ENCODE assay signal across 2 cellular contexts in genomic region chr20:32522525-32522774, GRCh38.
TF ChIP-seq lines count a peak whose summit lies in the region.

No MANE protein-coding gene starts in this region.

TF ChIP-seq in GM23338, 12 proteins besides CTCF, POLR2A, EP300 and RAD21 (continued from another document):
- TF ChIP-seq REST (IDR thresholded peaks at IDR 0.05; ENCODE audit: unreplicated experiment) (no peak), STAT1 (IDR thresholded peaks at IDR 0.05; ENCODE audit: unreplicated experiment) (no peak), POLR2AphosphoS5 (IDR thresholded peaks at IDR 0.05; ENCODE audit: low read depth) (no peak), CREB1 (CRISPR knock-in tag; IDR thresholded peaks at IDR 0.05; ENCODE audit: low read depth) (no peak), ZNF462 (CRISPR knock-in tag; IDR thresholded peaks at IDR 0.05) (no peak), EZH2 (IDR thresholded peaks at IDR 0.05; ENCODE audit: low read depth, unreplicated experiment) (no peak)

TF ChIP-seq in SK-N-SH treated with all-trans-retinoic acid at 6 μM for 48 hours, 23 proteins besides CTCF, POLR2A, EP300 and RAD21 (continued from another document):
- no peak for TF ChIP-seq PATZ1 (CRISPR knock-in tag; IDR thresholded peaks at IDR 0.05; ENCODE audit: borderline replicate concordance)
- no peak for TF ChIP-seq TOX (CRISPR knock-in tag; IDR thresholded peaks at IDR 0.05; ENCODE audit: borderline replicate concordance)
- TF ChIP-seq POU6F1 (CRISPR knock-in tag; IDR thresholded peaks at IDR 0.05; ENCODE audit: borderline replicate concordance, low read depth): no peak
- TF ChIP-seq PPARA (CRISPR knock-in tag; IDR thresholded peaks at IDR 0.05; ENCODE audit: borderline replicate concordance): no peak
- no peak for TF ChIP-seq ZFP3 (CRISPR knock-in tag; IDR thresholded peaks at IDR 0.05)
- no peak for TF ChIP-seq ARNTL (CRISPR knock-in tag; IDR thresholded peaks at IDR 0.05; ENCODE audit: borderline replicate concordance, low read depth)
- no peak for TF ChIP-seq CSDC2 (CRISPR knock-in tag; IDR thresholded peaks at IDR 0.05)
TF ChIP-seq in SK-N-SH treated with all-trans-retinoic acid at 6 μM for 48 hours: peak in this region for 0.
